1 cellular context compared by ENCODE assay signal in the genomic region with DNA sequence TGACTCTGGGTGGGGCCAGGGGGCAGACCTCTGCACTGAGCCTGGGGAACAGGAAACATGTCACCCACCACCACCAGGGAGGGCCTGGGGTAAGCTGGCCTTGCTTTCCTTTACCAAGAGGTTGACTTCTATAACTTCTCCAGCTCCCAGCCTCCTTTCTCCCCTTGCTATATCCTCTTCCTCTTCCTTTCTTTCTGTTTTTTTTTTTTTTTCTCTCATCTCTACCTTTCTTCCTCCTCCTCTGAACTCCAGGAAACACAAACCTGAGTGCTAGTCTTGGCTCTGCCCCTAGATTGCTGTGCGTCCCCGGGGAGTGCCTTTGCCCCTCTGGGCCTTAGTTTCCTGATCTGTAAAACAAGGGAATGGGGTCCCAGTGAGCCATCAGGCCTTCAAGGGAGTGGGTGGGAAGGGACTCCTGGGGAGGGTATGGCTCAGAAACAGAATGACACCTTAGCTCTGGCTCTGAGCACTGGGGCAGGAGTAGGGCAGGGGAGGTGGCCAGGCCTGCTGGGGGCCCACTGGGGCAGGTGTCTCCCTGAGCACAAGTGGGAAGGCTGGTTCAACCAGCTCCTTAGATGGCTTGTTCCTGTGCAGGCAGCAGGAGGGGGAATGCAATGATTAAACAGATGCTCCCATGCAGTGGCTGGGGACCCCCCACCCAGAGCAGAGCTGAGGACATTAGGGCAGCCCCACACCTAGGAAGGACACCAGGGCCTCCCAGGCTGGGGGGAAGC.
TF ChIP-seq lines count a peak whose summit lies in the region.

No MANE protein-coding gene starts in this region.

TF ChIP-seq in HepG2, 621 proteins besides CTCF, POLR2A, EP300 and RAD21:
- TF ChIP-seq ZNF383 (CRISPR knock-in tag; IDR thresholded peaks at IDR 0.05; ENCODE audit: borderline replicate concordance) (0 out of 2 replicates have a peak, but pooled peaks have one; percentile 7), ZNF556 (CRISPR knock-in tag; IDR thresholded peaks at IDR 0.05; ENCODE audit: borderline replicate concordance) (peak; percentile 5; the same call in 1 of the 2 replicates), CEBPG (CRISPR knock-in tag; IDR thresholded peaks at IDR 0.05) (no peak), HNRNPLL (IDR thresholded peaks at IDR 0.05; ENCODE audit: low read depth, low read length, poor library complexity, severe bottlenecking) (peak; percentile 7), YY1 (IDR thresholded peaks at IDR 0.05; ENCODE audit: insufficient read depth, insufficient replicate concordance, low read depth, low read length) (no peak), ZBTB7B (CRISPR knock-in tag; IDR thresholded peaks at IDR 0.05) (no peak), ZMYM3 (CRISPR knock-in tag; IDR thresholded peaks at IDR 0.05) (0 out of 2 replicates have a peak, but pooled peaks have one; percentile 3), ZNF333 (CRISPR knock-in tag; IDR thresholded peaks at IDR 0.05; ENCODE audit: borderline replicate concordance) (0 out of 2 replicates have a peak, but pooled peaks have one; percentile 14), ZNF768 (CRISPR knock-in tag; IDR thresholded peaks at IDR 0.05) (peak; percentile 91)
- TF ChIP-seq, protein P1, sequence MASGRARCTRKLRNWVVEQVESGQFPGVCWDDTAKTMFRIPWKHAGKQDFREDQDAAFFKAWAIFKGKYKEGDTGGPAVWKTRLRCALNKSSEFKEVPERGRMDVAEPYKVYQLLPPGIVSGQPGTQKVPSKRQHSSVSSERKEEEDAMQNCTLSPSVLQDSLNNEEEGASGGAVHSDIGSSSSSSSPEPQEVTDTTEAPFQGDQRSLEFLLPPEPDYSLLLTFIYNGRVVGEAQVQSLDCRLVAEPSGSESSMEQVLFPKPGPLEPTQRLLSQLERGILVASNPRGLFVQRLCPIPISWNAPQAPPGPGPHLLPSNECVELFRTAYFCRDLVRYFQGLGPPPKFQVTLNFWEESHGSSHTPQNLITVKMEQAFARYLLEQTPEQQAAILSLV (CRISPR knock-in tag; IDR thresholded peaks at IDR 0.05; ENCODE audit: borderline replicate concordance), result 0 out of 2 replicates have a peak, but pooled peaks have one; percentile 16
